In genomic region chr11:46346886-46347636, GRCh38 we compare ENCODE assay signal across 8 cellular contexts. TPM values are rescaled to one million over a fixed set of nuclear protein-coding genes. Genes with fewer than 3 reads are reported as not detected.
A peak's percentile ranks its signal among the peaks of the same experiment; 100 is the strongest.
DNase-seq lines count a peak whose midpoint lies in the region; ATAC-seq and TF ChIP-seq lines count a peak whose summit lies in the region.

Gene DGKZ (plus strand): TSS chr11:46347463. CDS start chr11:46347660, 197 bp downstream.

- TF ChIP-seq POLR2A in esophagus muscularis mucosa (IDR thresholded peaks at IDR 0.05; ENCODE audit: low read depth) = no peak

- TF ChIP-seq CTCF in esophagus muscularis mucosa (IDR thresholded peaks at IDR 0.05) = peak; percentile 76 to 100 (median 96)

- peaks cover 54 to 74% (median 60%) of the 10 kb centered on the region in 4 donors for H3K4me1 ChIP-seq in esophagus muscularis mucosa

- DNase-seq in Caki2 (ENCODE audit: low read depth) = peak; percentile 74
- peak; percentile 76 for DNase-seq in HPDE6-E6E7 (ENCODE audit: extremely low spot score)
- DNase-seq in activated T-cell treated with anti-CD3 and anti-CD28 coated beads, Interleukin-2, amount 50 U/mL, for 48 hours = peak; percentile 90 to 95
- DNase-seq in esophagus muscularis mucosa (ENCODE audit: extremely low spot score) = no peak
- peak; percentile 81 for DNase-seq in myocyte (ENCODE audit: low read depth)
- peak; percentile 63 to 84 for DNase-seq in stimulated activated CD8-positive, alpha-beta memory T cell treated with anti-CD3 and anti-CD28 coated beads, Interleukin-7, amount 100 ng/mL, for 48 hours (ENCODE audit: extremely low read depth in 1 of 2, low read depth in 1 of 2)

- ATAC-seq in GM19463 (IDR thresholded peaks at IDR 0.05; ENCODE audit: unreplicated experiment) = peak; percentile 68

- peak within 1 kb of the TSS; percentile 90 to 94 (median 92) for H3K4me3 ChIP-seq in esophagus muscularis mucosa

- no peaks in the 10 kb centered on the region for H3K9me3 ChIP-seq in esophagus muscularis mucosa

- no peaks in the 10 kb centered on the region for H3K36me3 ChIP-seq in esophagus muscularis mucosa

- peak within 1 kb of the TSS; percentile 72 to 77 (median 76) for H3K27ac ChIP-seq in esophagus muscularis mucosa (replicated peaks in 1 of 4)

- WGBS in esophagus muscularis mucosa = 14% methylated on average over 24 of the region's 80 CpGs

- in situ Hi-C loops in Caki2 (cut with HindIII; ENCODE audit: low pct_unique_long_range_greater_than_20kb, low sequenced_read_pairs) = no loop called here

- H3K27me3 ChIP-seq in esophagus muscularis mucosa = no peaks in the 10 kb centered on the region

- TF ChIP-seq EP300 in esophagus muscularis mucosa (IDR thresholded peaks at IDR 0.05) = no peak

- intact Hi-C loops in esophagus muscularis mucosa (cut with DNase I) = no loop called here

TF ChIP-seq in PFSK-1, 5 proteins besides CTCF, POLR2A, EP300 and RAD21:
- TF ChIP-seq POLR2AphosphoS5 (IDR thresholded peaks at IDR 0.05; ENCODE audit: low read depth, low read length) (peak; percentile 70; the same call in 1 of the 2 replicates), TAF1 (IDR thresholded peaks at IDR 0.05; ENCODE audit: borderline replicate concordance, insufficient read depth, low read length) (peak; percentile 65; the same call in 1 of the 2 replicates), REST (IDR thresholded peaks at IDR 0.05; ENCODE audit: insufficient read depth in 1 of 2, low read depth in 2 of 2, low read length in 2 of 2) (peak in 1 of 2 experiments; percentile 40; a peak in 2 of 4 replicates), FOXP2 (optimal IDR thresholded peaks at IDR 0.05; ENCODE audit: borderline replicate concordance, extremely low read depth, extremely low read length, insufficient read depth) (no peak), SIN3A (IDR thresholded peaks at IDR 0.05; ENCODE audit: borderline replicate concordance, insufficient read depth, low read length) (no peak; the same call in 1 of the 2 replicates)

RNA-seq across cellular contexts. Expression of gene DGKZ, which starts in this region (rescaled TPM):
- total RNA-seq in Caki2 (2014; rRNA removed; shearing (Covaris generic); ENCODE audit: low replicate concordance) = 17.2 and 24.5 TPM in 2 replicates
- 128 TPM for polyA plus RNA-seq in PFSK-1 (2012; ENCODE audit: insufficient read length, low read depth)
- 10 to 100 TPM; 39.4 to 85.8 (median 55.4) TPM for total RNA-seq in esophagus muscularis mucosa
- total RNA-seq in myocyte = 103 and 129 TPM in 2 replicates
- 53.9 TPM for polyA plus RNA-seq in myocyte (2012)
